In genomic region chr22:41830174-41830573, GRCh38 we compare ENCODE assay signal across 15 cellular contexts. TPM values are rescaled to one million over a fixed set of nuclear protein-coding genes. Genes with fewer than 3 reads are reported as not detected.
DNase-seq lines count a peak whose midpoint lies in the region; ATAC-seq and TF ChIP-seq lines count a peak whose summit lies in the region.
"Had no signal": no experiment of that assay in that cellular context is flagged by ENCODE, and none has a peak within 500 bp of the region (broad histone marks: within the 10 kb centered on the region; RNA-seq: fewer than 3 reads in every experiment).

No MANE protein-coding gene starts in this region.

- H3K27me3 ChIP-seq in GM23338 (ENCODE audit: insufficient read depth) = no peaks in the 10 kb centered on the region
- no peaks in the 10 kb centered on the region for H3K27me3 ChIP-seq in trophoblast cell (ENCODE audit: insufficient read depth, low read length)
- H3K27me3 ChIP-seq: adrenal gland, SJSA1, upper lobe of right lung had no signal

- H3K27me3 Mint-ChIP-seq in activated CD8-positive, alpha-beta T cell treated with anti-CD3 and anti-CD28 coated beads, Interleukin-2, amount 10 ng/mL, durations not matched to agents 7 days and 5 days (ENCODE audit: low read depth) = no peaks in the 10 kb centered on the region
- no peaks in the 10 kb centered on the region for H3K27me3 Mint-ChIP-seq in activated CD8-positive, alpha-beta T cell treated with anti-CD3 and anti-CD28 coated beads for 36 hours
- peaks cover 10% of the 10 kb centered on the region for H3K27me3 Mint-ChIP-seq in GM23338 (ENCODE audit: insufficient read depth, low read depth, poor library complexity)
- peaks cover 2% of the 10 kb centered on the region for H3K27me3 Mint-ChIP-seq in activated T-helper 1 cell treated with anti-CD3 and anti-CD28 coated beads, Interleukin-12 subunit alpha, Interleukin-12 subunit beta, Interleukin-2, Interleukin-4 antibody, amounts not matched to agents 30 ng/mL and 10 ng/mL and 1 ng/mL, durations not matched to agents 14 hours and 24 hours and 36 hours (ENCODE audit: insufficient read depth)

- no peak overlapping the region for H3K4me2 ChIP-seq in GM23338
- H3K4me2 ChIP-seq in trophoblast cell (ENCODE audit: low read length) = no peak overlapping the region

- peaks cover 20% of the 10 kb centered on the region for H3K79me2 ChIP-seq in GM23338 (replicated peaks; ENCODE audit: insufficient read depth)
- peaks cover 19% of the 10 kb centered on the region for H3K79me2 ChIP-seq in trophoblast cell (ENCODE audit: control insufficient read depth, insufficient read depth, low read length, poor library complexity)

- H2BK5ac ChIP-seq in trophoblast cell (ENCODE audit: low read depth, low read length, poor library complexity) = no peak overlapping the region

- H3K9me3 Mint-ChIP-seq in activated CD8-positive, alpha-beta T cell treated with anti-CD3 and anti-CD28 coated beads, Interleukin-2, amount 10 ng/mL, durations not matched to agents 7 days and 5 days (ENCODE audit: insufficient read depth) = no peaks in the 10 kb centered on the region
- H3K9me3 Mint-ChIP-seq in activated CD8-positive, alpha-beta T cell treated with anti-CD3 and anti-CD28 coated beads for 36 hours = no peaks in the 10 kb centered on the region
- H3K9me3 Mint-ChIP-seq in GM23338 = no peaks in the 10 kb centered on the region
- H3K9me3 Mint-ChIP-seq in activated T-helper 1 cell treated with anti-CD3 and anti-CD28 coated beads, Interleukin-12 subunit alpha, Interleukin-12 subunit beta, Interleukin-2, Interleukin-4 antibody, amounts not matched to agents 30 ng/mL and 10 ng/mL and 1 ng/mL, durations not matched to agents 14 hours and 24 hours and 36 hours = no peaks in the 10 kb centered on the region

- no peak overlapping the region for H3K9ac ChIP-seq in trophoblast cell (ENCODE audit: low read length)

- H4K8ac ChIP-seq in trophoblast cell (ENCODE audit: low read depth, low read length) = no peak overlapping the region

- H4K20me1 ChIP-seq in GM23338 (replicated peaks; ENCODE audit: insufficient read depth) = no peaks in the 10 kb centered on the region; the same call in 1 of the 2 replicates

- H3K36me3 ChIP-seq in GM23338 (ENCODE audit: insufficient read depth) (no peaks in the 10 kb centered on the region), trophoblast cell (ENCODE audit: control insufficient read depth in 1 of 2, insufficient read depth in 2 of 2, low read length in 2 of 2) (peaks cover 0 to 2% of the 10 kb centered on the region in 2 experiments)
- H3K36me3 ChIP-seq: adrenal gland, upper lobe of right lung had no signal

- intact Hi-C loops in activated CD8-positive, alpha-beta T cell treated with anti-CD3 and anti-CD28 coated beads for 36 hours (cut with micrococcal nuclease) = loop anchor here (5.0 kb wide), 1 partner anchor 42 kb away; no protein-coding TSS in a partner anchor
- intact Hi-C loops in activated T-helper 1 cell treated with anti-CD3 and anti-CD28 coated beads, Interleukin-12 subunit alpha, Interleukin-12 subunit beta, Interleukin-2, Interleukin-4 antibody, amounts not matched to agents 30 ng/mL and 10 ng/mL and 1 ng/mL, durations not matched to agents 14 hours and 24 hours and 36 hours (cut with micrococcal nuclease) = no loop called here

- no peak overlapping the region for H3K4ac ChIP-seq in trophoblast cell (ENCODE audit: low read depth, low read length)

- peaks cover 5% of the 10 kb centered on the region; the same call in 1 of the 2 replicates for H3F3A ChIP-seq in GM23338 (replicated peaks; ENCODE audit: low read depth)

- TF ChIP-seq CTCF in activated CD8-positive, alpha-beta T cell treated with anti-CD3 and anti-CD28 coated beads for 36 hours (IDR thresholded peaks at IDR 0.05) = no peak
- peak; percentile 27 to 48; a peak in 3 of 4 replicates for TF ChIP-seq CTCF in GM23338 (conservative IDR thresholded peaks at IDR 0.05; ENCODE audit: low read depth in 2 of 2)

- H3K9me3 ChIP-seq in trophoblast cell (ENCODE audit: insufficient read depth, low read depth, low read length) = no peaks in the 10 kb centered on the region
- H3K9me3 ChIP-seq: adrenal gland, SJSA1, upper lobe of right lung had no signal

- H2BK12ac ChIP-seq in trophoblast cell (ENCODE audit: low read length) = peak overlapping the region; percentile 54

- H3K79me1 ChIP-seq in trophoblast cell (ENCODE audit: low read length) = peaks cover 22% of the 10 kb centered on the region

- H3K36me3 Mint-ChIP-seq in activated CD8-positive, alpha-beta T cell treated with anti-CD3 and anti-CD28 coated beads, Interleukin-2, amount 10 ng/mL, durations not matched to agents 7 days and 5 days (ENCODE audit: low read depth) = peaks cover 41% of the 10 kb centered on the region
- H3K36me3 Mint-ChIP-seq in activated CD8-positive, alpha-beta T cell treated with anti-CD3 and anti-CD28 coated beads for 36 hours (ENCODE audit: low read depth) = peaks cover 44% of the 10 kb centered on the region
- peaks cover 16% of the 10 kb centered on the region for H3K36me3 Mint-ChIP-seq in GM23338 (ENCODE audit: low read depth)
- peaks cover 24% of the 10 kb centered on the region for H3K36me3 Mint-ChIP-seq in activated T-helper 1 cell treated with anti-CD3 and anti-CD28 coated beads, Interleukin-12 subunit alpha, Interleukin-12 subunit beta, Interleukin-2, Interleukin-4 antibody, amounts not matched to agents 30 ng/mL and 10 ng/mL and 1 ng/mL, durations not matched to agents 14 hours and 24 hours and 36 hours (ENCODE audit: low read depth)

- peak overlapping the region; percentile 39 for H3K27ac Mint-ChIP-seq in activated CD8-positive, alpha-beta T cell treated with anti-CD3 and anti-CD28 coated beads, Interleukin-2, amount 10 ng/mL, durations not matched to agents 7 days and 5 days
- no peak overlapping the region for H3K27ac Mint-ChIP-seq in activated CD8-positive, alpha-beta T cell treated with anti-CD3 and anti-CD28 coated beads for 36 hours
- peak overlapping the region; percentile 44; the same call in 1 of the 2 replicates for H3K27ac Mint-ChIP-seq in GM23338
- H3K27ac Mint-ChIP-seq in activated T-helper 1 cell treated with anti-CD3 and anti-CD28 coated beads, Interleukin-12 subunit alpha, Interleukin-12 subunit beta, Interleukin-2, Interleukin-4 antibody, amounts not matched to agents 30 ng/mL and 10 ng/mL and 1 ng/mL, durations not matched to agents 14 hours and 24 hours and 36 hours = peak overlapping the region; percentile 44

- no peak overlapping the region for H3K23ac ChIP-seq in trophoblast cell (ENCODE audit: low read length)

- no peak overlapping the region for H3K4me3 Mint-ChIP-seq in activated CD8-positive, alpha-beta T cell treated with anti-CD3 and anti-CD28 coated beads, Interleukin-2, amount 10 ng/mL, durations not matched to agents 7 days and 5 days
- no peak overlapping the region for H3K4me3 Mint-ChIP-seq in activated CD8-positive, alpha-beta T cell treated with anti-CD3 and anti-CD28 coated beads for 36 hours
- no peak overlapping the region for H3K4me3 Mint-ChIP-seq in GM23338
- H3K4me3 Mint-ChIP-seq in activated T-helper 1 cell treated with anti-CD3 and anti-CD28 coated beads, Interleukin-12 subunit alpha, Interleukin-12 subunit beta, Interleukin-2, Interleukin-4 antibody, amounts not matched to agents 30 ng/mL and 10 ng/mL and 1 ng/mL, durations not matched to agents 14 hours and 24 hours and 36 hours = no peak overlapping the region

- no peak overlapping the region for H2AFZ ChIP-seq in GM23338
- no peak overlapping the region for H2AFZ ChIP-seq in trophoblast cell (ENCODE audit: insufficient read depth, low read length, poor library complexity)

- H3K9me2 ChIP-seq in GM23338 (ENCODE audit: insufficient read depth) = no peaks in the 10 kb centered on the region

- no peak overlapping the region for H2BK120ac ChIP-seq in trophoblast cell (ENCODE audit: insufficient read depth, low read length, poor library complexity)

- POLR2A ChIA-PET in activated CD8-positive, alpha-beta T cell treated with anti-CD3 and anti-CD28 coated beads, Interleukin-2, amount 10 ng/mL, durations not matched to agents 7 days and 5 days (lab: Charles Lee) = no interaction called here
- POLR2A ChIA-PET in activated CD8-positive, alpha-beta T cell treated with anti-CD3 and anti-CD28 coated beads for 36 hours (lab: Charles Lee) = interaction anchor here (2.0 to 5.3 kb wide), 2 partner anchors 29 to 110 kb away, joined by 5 to 36 read pairs; no protein-coding TSS in a partner anchor

- ATAC-seq in activated CD8-positive, alpha-beta T cell treated with anti-CD3 and anti-CD28 coated beads, Interleukin-2, amount 10 ng/mL, durations not matched to agents 7 days and 5 days = no peak
- no peak for ATAC-seq in activated CD8-positive, alpha-beta T cell treated with anti-CD3 and anti-CD28 coated beads for 36 hours
- ATAC-seq in GM23338 (no peak), HG03378 (IDR thresholded peaks at IDR 0.05; ENCODE audit: unreplicated experiment) (no peak), HG02970 (IDR thresholded peaks at IDR 0.05; ENCODE audit: low FRiP score, unreplicated experiment) (no peak)
- ATAC-seq: upper lobe of right lung had no signal

- no peak for DNase-seq in activated CD8-positive, alpha-beta T cell treated with anti-CD3 and anti-CD28 coated beads, Interleukin-2, amount 10 ng/mL, durations not matched to agents 7 days and 5 days
- DNase-seq in activated CD8-positive, alpha-beta T cell treated with anti-CD3 and anti-CD28 coated beads for 36 hours = no peak
- no peak for DNase-seq in GM23338 (ENCODE audit: low spot score)
- DNase-seq in activated T-helper 1 cell treated with anti-CD3 and anti-CD28 coated beads, Interleukin-12 subunit alpha, Interleukin-12 subunit beta, Interleukin-2, Interleukin-4 antibody, amounts not matched to agents 30 ng/mL and 10 ng/mL and 1 ng/mL, durations not matched to agents 14 hours and 24 hours and 36 hours (ENCODE audit: low spot score) = no peak
- DNase-seq in trophoblast cell = no peak
- no peak for DNase-seq in NCI-H2196 (lab: John Stamatoyannopoulos, UW; ENCODE audit: unreplicated experiment)
- DNase-seq: adrenal gland, cortex of kidney, GF-D8, GOT3, NCI-H146, upper lobe of right lung had no signal

- WGBS in trophoblast cell (ENCODE audit: extremely low coverage, insufficient coverage, insufficient read length) = no CpG with 5 or more reads among the region's 3 CpGs

- H3K27ac ChIP-seq in GM23338 (ENCODE audit: low read depth) = peak overlapping the region; percentile 97; the same call in 1 of the 2 replicates
- no peak overlapping the region for H3K27ac ChIP-seq in trophoblast cell (ENCODE audit: low read depth, low read length)
- H3K27ac ChIP-seq: SJSA1, upper lobe of right lung had no signal

- H3K14ac ChIP-seq in trophoblast cell (ENCODE audit: low read length) = no peak overlapping the region

- CTCF ChIA-PET in activated CD8-positive, alpha-beta T cell treated with anti-CD3 and anti-CD28 coated beads, Interleukin-2, amount 10 ng/mL, durations not matched to agents 7 days and 5 days (lab: Charles Lee) = no interaction called here
- CTCF ChIA-PET in activated CD8-positive, alpha-beta T cell treated with anti-CD3 and anti-CD28 coated beads for 36 hours (lab: Charles Lee) = interaction anchor here (0.6 to 8.4 kb wide), 4 partner anchors 28 to 114 kb away, joined by 3 to 38 read pairs (median 10); no protein-coding TSS in a partner anchor

- H3K4me1 Mint-ChIP-seq in activated CD8-positive, alpha-beta T cell treated with anti-CD3 and anti-CD28 coated beads, Interleukin-2, amount 10 ng/mL, durations not matched to agents 7 days and 5 days (ENCODE audit: low read depth) = peaks cover 30% of the 10 kb centered on the region
- H3K4me1 Mint-ChIP-seq in activated CD8-positive, alpha-beta T cell treated with anti-CD3 and anti-CD28 coated beads for 36 hours (ENCODE audit: low read depth) = peaks cover 38% of the 10 kb centered on the region
- H3K4me1 Mint-ChIP-seq in GM23338 = peaks cover 36% of the 10 kb centered on the region
- peaks cover 46% of the 10 kb centered on the region for H3K4me1 Mint-ChIP-seq in activated T-helper 1 cell treated with anti-CD3 and anti-CD28 coated beads, Interleukin-12 subunit alpha, Interleukin-12 subunit beta, Interleukin-2, Interleukin-4 antibody, amounts not matched to agents 30 ng/mL and 10 ng/mL and 1 ng/mL, durations not matched to agents 14 hours and 24 hours and 36 hours (ENCODE audit: low read depth)

- H3K4me3 ChIP-seq in GM23338 (no peak overlapping the region), trophoblast cell (ENCODE audit: low read depth, low read length) (no peak overlapping the region)
- H3K4me3 ChIP-seq: adrenal gland, SJSA1, upper lobe of right lung had no signal

- H4K91ac ChIP-seq in trophoblast cell (ENCODE audit: low read depth, low read length) = peak overlapping the region; percentile 60

- H3K18ac ChIP-seq in trophoblast cell (ENCODE audit: low read length) = no peak overlapping the region

- no peak overlapping the region for H2AK5ac ChIP-seq in trophoblast cell (ENCODE audit: low read length)

- H3K4me1 ChIP-seq in GM23338 (ENCODE audit: insufficient read depth) (peaks cover 16% of the 10 kb centered on the region), trophoblast cell (ENCODE audit: control insufficient read depth in 1 of 2, insufficient read depth in 2 of 2, low read length in 2 of 2) (peaks cover 15 to 21% of the 10 kb centered on the region in 2 experiments)

- no peak overlapping the region for H4K12ac ChIP-seq in trophoblast cell (ENCODE audit: low read depth, low read length)

RNA-seq across cellular contexts. Expression of gene SREBF2, which starts 2.7 kb away (rescaled TPM):
- 10 to 100 TPM; 93.0 to 93.7 TPM for total RNA-seq in activated CD8-positive, alpha-beta T cell treated with anti-CD3 and anti-CD28 coated beads, Interleukin-2, amount 10 ng/mL, durations not matched to agents 7 days and 5 days
- total RNA-seq in activated CD8-positive, alpha-beta T cell treated with anti-CD3 and anti-CD28 coated beads for 36 hours = 10 to 100 TPM; 87.1 to 92.9 TPM
- 147 and 163 TPM in 2 replicates for total RNA-seq in GM23338 (2014; rRNA removed; shearing (Covaris generic))
- polyA plus RNA-seq in GM23338 (2016; fragmentation: Nextera tagmentation; extraction: Ambion mirVana) = 48.7 and 49.8 TPM in 2 replicates
- 235 and 245 TPM in 2 replicates for total RNA-seq in activated T-helper 1 cell treated with anti-CD3 and anti-CD28 coated beads, Interleukin-12 subunit alpha, Interleukin-12 subunit beta, Interleukin-2, Interleukin-4 antibody, amounts not matched to agents 30 ng/mL and 10 ng/mL and 1 ng/mL, durations not matched to agents 14 hours and 24 hours and 36 hours
- 97.8 and 99.1 TPM in 2 replicates for polyA plus RNA-seq in trophoblast cell (2013)

RNA-seq across cellular contexts. Expression of gene CCDC134, which starts 29.7 kb away (rescaled TPM):
- total RNA-seq in activated CD8-positive, alpha-beta T cell treated with anti-CD3 and anti-CD28 coated beads, Interleukin-2, amount 10 ng/mL, durations not matched to agents 7 days and 5 days = 10 to 100 TPM; 20.3 to 20.9 TPM
- total RNA-seq in activated CD8-positive, alpha-beta T cell treated with anti-CD3 and anti-CD28 coated beads for 36 hours = 10 to 100 TPM; 15.2 to 15.9 TPM
- total RNA-seq in GM23338 (2014; rRNA removed; shearing (Covaris generic)) = 21.0 and 24.5 TPM in 2 replicates
- polyA plus RNA-seq in GM23338 (2016; fragmentation: Nextera tagmentation; extraction: Ambion mirVana) = 2.7 and 4.2 TPM in 2 replicates
- total RNA-seq in activated T-helper 1 cell treated with anti-CD3 and anti-CD28 coated beads, Interleukin-12 subunit alpha, Interleukin-12 subunit beta, Interleukin-2, Interleukin-4 antibody, amounts not matched to agents 30 ng/mL and 10 ng/mL and 1 ng/mL, durations not matched to agents 14 hours and 24 hours and 36 hours = 18.0 and 19.6 TPM in 2 replicates
- 5.6 and 5.9 TPM in 2 replicates for polyA plus RNA-seq in trophoblast cell (2013)
